ENCODE assay signal across 1 cellular context in the genomic region with DNA sequence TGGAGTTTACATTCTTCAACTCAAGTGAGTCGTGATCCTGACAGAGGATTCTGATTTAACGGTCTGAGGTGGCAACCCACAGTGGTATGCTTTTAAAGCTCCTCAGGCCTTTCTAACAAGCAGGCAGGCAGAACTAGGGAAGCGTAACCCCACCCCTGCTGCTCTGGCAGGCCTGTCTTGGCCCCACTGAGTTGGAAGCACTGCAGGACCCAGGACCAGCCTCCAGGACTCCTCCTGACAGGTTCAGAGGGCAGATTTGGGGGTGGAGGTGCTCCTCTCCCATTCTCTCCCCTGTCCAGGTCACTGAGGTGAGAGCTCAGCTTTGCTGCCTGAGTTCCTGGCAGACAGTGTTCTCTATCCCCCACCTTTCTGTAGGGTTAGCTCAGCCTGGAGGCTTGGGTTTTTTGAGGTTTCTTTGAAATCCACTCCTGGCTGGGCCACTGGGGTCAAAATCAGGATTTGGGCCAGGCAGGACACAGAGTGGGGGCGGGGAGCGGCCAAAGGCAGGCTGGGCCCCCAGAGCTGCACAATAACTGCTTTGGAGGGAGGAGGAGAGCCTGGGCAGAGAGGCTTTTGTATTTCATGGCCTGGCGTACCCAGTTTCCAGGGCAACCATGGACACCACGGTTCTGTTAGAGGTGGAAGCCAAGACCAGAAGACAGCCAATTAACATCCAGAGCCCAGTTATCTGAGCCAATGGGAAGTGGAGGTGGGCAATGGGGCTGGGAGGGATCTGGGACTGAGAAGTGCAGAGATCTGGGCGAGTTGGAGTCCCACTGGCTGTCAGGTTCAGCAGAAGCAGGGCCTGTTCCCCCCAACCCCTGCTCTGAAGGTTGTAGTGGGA.
TF ChIP-seq lines count a peak whose summit lies in the region.

No MANE protein-coding gene starts in this region.

TF ChIP-seq in IMR-90, 13 proteins besides CTCF, POLR2A, EP300 and RAD21:
- TF ChIP-seq RFX5 (IDR thresholded peaks at IDR 0.05; ENCODE audit: low read depth, low read length) (no peak), MXI1 (IDR thresholded peaks at IDR 0.05; ENCODE audit: borderline replicate concordance, low read depth, low read length) (no peak), FOS (IDR thresholded peaks at IDR 0.05; ENCODE audit: low read depth, low read length) (no peak), CEBPB (IDR thresholded peaks at IDR 0.05; ENCODE audit: low read depth, low read length) (no peak), MAZ (IDR thresholded peaks at IDR 0.05; ENCODE audit: borderline replicate concordance, low read depth, low read length) (no peak), BHLHE40 (IDR thresholded peaks at IDR 0.05; ENCODE audit: low read depth, low read length) (no peak), MAFK (IDR thresholded peaks at IDR 0.05; ENCODE audit: low read depth, low read length) (no peak), CHD1 (IDR thresholded peaks at IDR 0.05; ENCODE audit: low read depth, low read length) (no peak), USF2 (IDR thresholded peaks at IDR 0.05; ENCODE audit: low read depth, low read length) (no peak), SMC3 (IDR thresholded peaks at IDR 0.05; ENCODE audit: low read depth, low read length) (no peak), NFE2L2 (IDR thresholded peaks at IDR 0.05; ENCODE audit: low read depth, low read length) (no peak), RCOR1 (IDR thresholded peaks at IDR 0.05; ENCODE audit: insufficient replicate concordance, low read length) (no peak)
- TF ChIP-seq, protein P1, sequence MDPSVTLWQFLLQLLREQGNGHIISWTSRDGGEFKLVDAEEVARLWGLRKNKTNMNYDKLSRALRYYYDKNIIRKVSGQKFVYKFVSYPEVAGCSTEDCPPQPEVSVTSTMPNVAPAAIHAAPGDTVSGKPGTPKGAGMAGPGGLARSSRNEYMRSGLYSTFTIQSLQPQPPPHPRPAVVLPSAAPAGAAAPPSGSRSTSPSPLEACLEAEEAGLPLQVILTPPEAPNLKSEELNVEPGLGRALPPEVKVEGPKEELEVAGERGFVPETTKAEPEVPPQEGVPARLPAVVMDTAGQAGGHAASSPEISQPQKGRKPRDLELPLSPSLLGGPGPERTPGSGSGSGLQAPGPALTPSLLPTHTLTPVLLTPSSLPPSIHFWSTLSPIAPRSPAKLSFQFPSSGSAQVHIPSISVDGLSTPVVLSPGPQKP (IDR thresholded peaks at IDR 0.05; ENCODE audit: borderline replicate concordance, low read depth, low read length): no peak
